1 cellular context compared by ENCODE assay signal in the genomic region with DNA sequence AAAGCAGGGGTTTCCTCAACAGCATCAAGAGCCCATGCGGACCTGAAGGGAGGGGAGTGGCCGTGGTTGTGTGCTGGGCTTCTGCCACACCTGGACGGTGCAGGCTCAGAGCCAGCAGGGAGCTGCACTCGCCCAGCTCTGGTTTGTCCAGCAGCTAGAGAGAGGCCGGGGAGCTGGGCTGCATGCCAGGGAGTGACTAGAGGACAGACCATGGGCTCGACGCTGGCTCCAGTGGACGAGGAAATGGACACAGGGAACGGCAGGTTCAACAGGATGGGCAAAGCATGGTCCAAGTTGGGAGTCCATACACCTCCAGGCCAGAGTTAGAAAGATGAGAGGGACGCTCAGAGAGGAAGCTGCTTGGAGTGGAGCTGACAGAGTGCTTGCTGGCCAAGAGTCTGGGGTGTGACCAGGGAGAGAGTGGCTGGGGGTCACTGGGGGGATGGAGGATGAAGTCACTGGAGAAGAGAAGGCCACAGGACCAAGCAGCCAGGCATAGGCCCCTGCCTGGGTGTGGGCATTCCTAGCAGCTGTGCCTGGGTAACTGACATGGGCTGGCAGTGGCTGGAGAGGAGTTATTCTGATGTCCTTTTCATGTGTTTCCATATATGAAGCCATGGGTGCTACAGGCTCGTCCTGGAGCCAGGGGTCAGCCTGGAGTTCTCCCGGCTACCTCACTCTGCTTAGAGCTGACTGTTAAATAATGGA.
TF ChIP-seq lines count a peak whose summit lies in the region.

No MANE protein-coding gene starts in this region.

TF ChIP-seq in IMR-90, 13 proteins besides CTCF, POLR2A, EP300 and RAD21:
- no peak for TF ChIP-seq USF2 (IDR thresholded peaks at IDR 0.05; ENCODE audit: low read depth, low read length)
- no peak for TF ChIP-seq NFE2L2 (IDR thresholded peaks at IDR 0.05; ENCODE audit: low read depth, low read length)
- TF ChIP-seq MXI1 (IDR thresholded peaks at IDR 0.05; ENCODE audit: borderline replicate concordance, low read depth, low read length) = no peak
- no peak for TF ChIP-seq MAFK (IDR thresholded peaks at IDR 0.05; ENCODE audit: low read depth, low read length)
- TF ChIP-seq BHLHE40 (IDR thresholded peaks at IDR 0.05; ENCODE audit: low read depth, low read length) = no peak
- TF ChIP-seq RFX5 (IDR thresholded peaks at IDR 0.05; ENCODE audit: low read depth, low read length) = no peak
TF ChIP-seq in IMR-90: peak in this region for 0.
